ENCODE assay signal across 33 cellular contexts in genomic region chr13:112169941-112170822, GRCh38.
"Had no signal": no experiment of that assay in that cellular context is flagged by ENCODE, and none has a peak within 500 bp of the region (broad histone marks: within the 10 kb centered on the region; RNA-seq: fewer than 3 reads in every experiment).

No MANE protein-coding gene starts in this region.

- H3K36me3 ChIP-seq: brain microvascular endothelial cell, colonic mucosa, esophagus squamous epithelium, gastroesophageal sphincter, WERI-Rb-1 had no signal

- ATAC-seq: activated CD4-positive, CD25-positive, alpha-beta regulatory T cell treated with anti-CD3 and anti-CD28 coated beads, Interleukin-2, amount 50 U/mL, for 24 hours; activated CD8-positive, alpha-beta T cell treated with anti-CD3 and anti-CD28 coated beads for 36 hours; activated T-cell treated with anti-CD3 and anti-CD28 coated beads, Interleukin-2, amount 50 U/mL, for 4 hours; activated T-helper 17 cell treated with anti-CD3 and anti-CD28 coated beads, Interleukin-2, amount 50 U/mL, for 72 hours; gastroesophageal sphincter; T-cell; T-helper 17 cell had no signal

- H3K27me3 ChIP-seq: brain microvascular endothelial cell, colonic mucosa had no signal

- H3K9me3 ChIP-seq: colonic mucosa, esophagus squamous epithelium had no signal

- H3K4me3 Mint-ChIP-seq: activated B cell treated with CpG ODN at 0.5 μM for 24 hours; activated CD8-positive, alpha-beta T cell treated with anti-CD3 and anti-CD28 coated beads for 36 hours; activated naive CD8-positive, alpha-beta T cell; activated T-cell treated with anti-CD3 and anti-CD28 coated beads, Interleukin-2, amount 50 U/mL, for 4 hours; activated T-helper 17 cell treated with anti-CD3 and anti-CD28 coated beads, Interleukin-2, amount 50 U/mL, for 72 hours; dendritic cell treated with granulocyte-macrophage colony-stimulating factor and Interleukin-4, amounts not matched to agents 40 ng/mL and 50 ng/mL, for 4 days; T-cell; T-helper 17 cell; T-helper 2 cell treated with Interferon-gamma antibody and Interleukin-4, amounts not matched to agents 5 μg/mL and 100 μg/mL, for 36 hours had no signal

- H3K4me3 ChIP-seq: colonic mucosa, dorsolateral prefrontal cortex, esophagus squamous epithelium, gastroesophageal sphincter had no signal

- H3K36me3 Mint-ChIP-seq: activated naive CD8-positive, alpha-beta T cell; T-cell had no signal

- H3K27ac Mint-ChIP-seq: activated B cell treated with CpG ODN at 0.5 μM for 24 hours; activated CD8-positive, alpha-beta T cell treated with anti-CD3 and anti-CD28 coated beads for 36 hours; activated naive CD8-positive, alpha-beta T cell; activated T-helper 17 cell treated with anti-CD3 and anti-CD28 coated beads, Interleukin-2, amount 50 U/mL, for 72 hours; dendritic cell treated with granulocyte-macrophage colony-stimulating factor and Interleukin-4, amounts not matched to agents 40 ng/mL and 50 ng/mL, for 4 days; T-cell; T-helper 17 cell; T-helper 2 cell treated with Interferon-gamma antibody and Interleukin-4, amounts not matched to agents 5 μg/mL and 100 μg/mL, for 36 hours had no signal

- H3K27me3 Mint-ChIP-seq: activated B cell treated with CpG ODN at 0.5 μM for 24 hours; dendritic cell treated with granulocyte-macrophage colony-stimulating factor and Interleukin-4, amounts not matched to agents 40 ng/mL and 50 ng/mL, for 4 days had no signal

- H3K27ac ChIP-seq: brain microvascular endothelial cell, colonic mucosa, dorsolateral prefrontal cortex, epithelial cell of prostate, esophagus squamous epithelium, gastroesophageal sphincter, WERI-Rb-1 had no signal

- H3K4me1 ChIP-seq: colonic mucosa, esophagus squamous epithelium, gastroesophageal sphincter had no signal

- DNase-seq: activated B cell treated with CpG ODN at 0.5 μM for 24 hours; activated CD4-positive, alpha-beta T cell treated with anti-CD3 and anti-CD28 coated beads for 48 hours; activated CD4-positive, alpha-beta T cell treated with anti-CD3 and anti-CD28 coated beads, Interleukin-2, amount 50 U/mL, for 1 hour; activated CD4-positive, alpha-beta T cell treated with anti-CD3 and anti-CD28 coated beads, Interleukin-2, amount 50 U/mL, for 48 hours; activated CD8-positive, alpha-beta memory T cell treated with anti-CD3 and anti-CD28 coated beads for 24 hours; activated CD8-positive, alpha-beta T cell treated with anti-CD3 and anti-CD28 coated beads for 36 hours; activated effector memory CD4-positive, alpha-beta T cell treated with Interleukin-2 at 50 U/mL for 16 hours; activated gamma-delta T cell treated with Interleukin-2 at 50 U/mL for 16 hours; activated naive CD4-positive, alpha-beta T cell treated with anti-CD3 and anti-CD28 coated beads, Interleukin-2, amount 50 U/mL, for 16 hours; activated naive CD4-positive, alpha-beta T cell treated with Interleukin-2 at 50 U/mL for 16 hours; activated T-cell treated with anti-CD3 and anti-CD28 coated beads, Interleukin-2, amount 50 U/mL, for 4 hours; amniotic stem cell; anterior cingulate cortex; brain microvascular endothelial cell; caudate nucleus; cerebellar nuclear complex; colonic mucosa; effector memory CD4-positive, alpha-beta T cell; esophagus squamous epithelium; foreskin melanocyte; SW 1271; T-helper 17 cell; T1000; WERI-Rb-1 had no signal

- H3K4me1 Mint-ChIP-seq: activated B cell treated with CpG ODN at 0.5 μM for 24 hours; activated T-helper 17 cell treated with anti-CD3 and anti-CD28 coated beads, Interleukin-2, amount 50 U/mL, for 72 hours; T-cell; T-helper 17 cell had no signal
